Comparison of ENCODE assay signal across 28 cellular contexts in genomic region chr1:43140583-43140982, GRCh38. TPM values are rescaled to one million over a fixed set of nuclear protein-coding genes. Genes with fewer than 3 reads are reported as not detected.
"Had no signal": no experiment of that assay in that cellular context is flagged by ENCODE, and none has a peak within 500 bp of the region (broad histone marks: within the 10 kb centered on the region; RNA-seq: fewer than 3 reads in every experiment).

No MANE protein-coding gene starts in this region.

- H3K36me3 ChIP-seq: stomach, suprapubic skin, thoracic aorta, thyroid gland, tibial artery, tibial nerve, transverse colon, upper lobe of left lung, upper lobe of right lung, uterus, vagina had no signal

- H3K27ac ChIP-seq: stomach, suprapubic skin, thoracic aorta, thyroid gland, tibial artery, tibial nerve, transverse colon, upper lobe of left lung, upper lobe of right lung, uterus, vagina had no signal

- ATAC-seq: stimulated activated effector memory CD8-positive, alpha-beta T cell treated with anti-CD3 and anti-CD28 coated beads, Interleukin-12 subunit alpha, Interleukin-12 subunit beta, amount 100 ng/mL, for 72 hours; stimulated activated memory B cell treated with anti-CD40 and anti-IgM and Interleukin-4, amounts not matched to agents 10 μg/mL and 1 μg/mL and 100 μg/mL, for 72 hours; stimulated activated naive B cell treated with anti-CD40 and anti-IgM and Interleukin-4, amounts not matched to agents 10 μg/mL and 1 μg/mL and 100 μg/mL, for 72 hours; stimulated activated naive CD8-positive, alpha-beta T cell treated with anti-CD3 and anti-CD28 coated beads, Interleukin-15, amount 100 ng/mL, for 72 hours; stimulated activated naive CD8-positive, alpha-beta T cell treated with anti-CD3 and anti-CD28 coated beads, Interleukin-15, Interleukin-2, amounts not matched to agents 100 U/mL and 50 U/mL, for 24 hours; upper lobe of right lung had no signal

- H3K4me1 ChIP-seq: stomach, thyroid gland, tibial artery, tibial nerve, transverse colon, upper lobe of left lung, upper lobe of right lung, uterus had no signal

- H3K4me3 ChIP-seq: stomach, suprapubic skin, testis, thoracic aorta, thyroid gland, tibial artery, tibial nerve, transverse colon, upper lobe of left lung, upper lobe of right lung, uterus, vagina had no signal

- H3K27me3 ChIP-seq: testis, thyroid gland, upper lobe of left lung, upper lobe of right lung, uterus, vagina had no signal

- DNase-seq: stimulated activated CD4-positive, alpha-beta T cell treated with anti-CD3 and anti-CD28 coated beads, Interleukin-2, amount 100 ng/mL, for 48 hours; stimulated activated CD4-positive, alpha-beta T cell treated with anti-CD3 and anti-CD28 coated beads, Interleukin-4, amount 100 ng/mL, for 1 hour; stimulated activated CD4-positive, alpha-beta T cell treated with anti-CD3 and anti-CD28 coated beads, Interleukin-4, amount 100 ng/mL, for 24 hours; stimulated activated CD4-positive, alpha-beta T cell treated with anti-CD3 and anti-CD28 coated beads, Interleukin-4, amount 100 ng/mL, for 4 hours; stimulated activated CD8-positive, alpha-beta memory T cell treated with anti-CD3 and anti-CD28 coated beads, Interleukin-4, amount 100 ng/mL, for 48 hours; stimulated activated naive B cell treated with anti-CD40 and anti-IgM and Interleukin-4, amounts not matched to agents 10 μg/mL and 1 μg/mL and 100 μg/mL, for 72 hours; stimulated activated naive CD4-positive, alpha-beta T cell; stimulated activated naive CD4-positive, alpha-beta T cell treated with Interleukin-2 at 50 U/mL for 16 hours; stimulated activated naive CD8-positive, alpha-beta T cell treated with anti-CD3 and anti-CD28 coated beads, Interleukin-15, amount 100 ng/mL, for 72 hours; stimulated activated naive CD8-positive, alpha-beta T cell treated with anti-CD3 and anti-CD28 coated beads, Interleukin-15, Interleukin-2, amounts not matched to agents 100 U/mL and 50 U/mL, for 24 hours; stomach; substantia nigra; testis; thyroid gland; tibial artery; transverse colon; trophoblast cell; upper lobe of left lung; upper lobe of right lung; uterus had no signal

- H3K27ac Mint-ChIP-seq: stimulated activated effector memory CD8-positive, alpha-beta T cell treated with anti-CD3 and anti-CD28 coated beads, Interleukin-12 subunit alpha, Interleukin-12 subunit beta, amount 100 ng/mL, for 72 hours; stimulated activated memory B cell treated with anti-CD40 and anti-IgM and Interleukin-4, amounts not matched to agents 10 μg/mL and 1 μg/mL and 100 μg/mL, for 72 hours; stimulated activated naive B cell treated with anti-CD40 and anti-IgM and Interleukin-4, amounts not matched to agents 10 μg/mL and 1 μg/mL and 100 μg/mL, for 72 hours; stimulated activated naive CD8-positive, alpha-beta T cell treated with anti-CD3 and anti-CD28 coated beads, Interleukin-15, amount 100 ng/mL, for 72 hours; stimulated activated naive CD8-positive, alpha-beta T cell treated with anti-CD3 and anti-CD28 coated beads, Interleukin-15, Interleukin-2, amounts not matched to agents 100 ng/mL and 50 ng/mL, for 24 hours; type B pancreatic cell had no signal

- H3K4me3 Mint-ChIP-seq: stimulated activated effector memory CD8-positive, alpha-beta T cell treated with anti-CD3 and anti-CD28 coated beads, Interleukin-12 subunit alpha, Interleukin-12 subunit beta, amount 100 ng/mL, for 72 hours; stimulated activated memory B cell treated with anti-CD40 and anti-IgM and Interleukin-4, amounts not matched to agents 10 μg/mL and 1 μg/mL and 100 μg/mL, for 72 hours; stimulated activated naive B cell treated with anti-CD40 and anti-IgM and Interleukin-4, amounts not matched to agents 10 μg/mL and 1 μg/mL and 100 μg/mL, for 72 hours; stimulated activated naive CD8-positive, alpha-beta T cell treated with anti-CD3 and anti-CD28 coated beads, Interleukin-15, amount 100 ng/mL, for 72 hours; stimulated activated naive CD8-positive, alpha-beta T cell treated with anti-CD3 and anti-CD28 coated beads, Interleukin-15, Interleukin-2, amounts not matched to agents 100 ng/mL and 50 ng/mL, for 24 hours; type B pancreatic cell had no signal

- H3K4me1 Mint-ChIP-seq: stimulated activated effector memory CD8-positive, alpha-beta T cell treated with anti-CD3 and anti-CD28 coated beads, Interleukin-12 subunit alpha, Interleukin-12 subunit beta, amount 100 ng/mL, for 72 hours; stimulated activated memory B cell treated with anti-CD40 and anti-IgM and Interleukin-4, amounts not matched to agents 10 μg/mL and 1 μg/mL and 100 μg/mL, for 72 hours; stimulated activated naive B cell treated with anti-CD40 and anti-IgM and Interleukin-4, amounts not matched to agents 10 μg/mL and 1 μg/mL and 100 μg/mL, for 72 hours; stimulated activated naive CD8-positive, alpha-beta T cell treated with anti-CD3 and anti-CD28 coated beads, Interleukin-15, amount 100 ng/mL, for 72 hours had no signal

- H3K36me3 Mint-ChIP-seq: stimulated activated effector memory CD8-positive, alpha-beta T cell treated with anti-CD3 and anti-CD28 coated beads, Interleukin-12 subunit alpha, Interleukin-12 subunit beta, amount 100 ng/mL, for 72 hours; stimulated activated memory B cell treated with anti-CD40 and anti-IgM and Interleukin-4, amounts not matched to agents 10 μg/mL and 1 μg/mL and 100 μg/mL, for 72 hours; stimulated activated naive B cell treated with anti-CD40 and anti-IgM and Interleukin-4, amounts not matched to agents 10 μg/mL and 1 μg/mL and 100 μg/mL, for 72 hours; type B pancreatic cell had no signal

- H3K9me3 Mint-ChIP-seq: stimulated activated effector memory CD8-positive, alpha-beta T cell treated with anti-CD3 and anti-CD28 coated beads, Interleukin-12 subunit alpha, Interleukin-12 subunit beta, amount 100 ng/mL, for 72 hours; stimulated activated naive CD8-positive, alpha-beta T cell treated with anti-CD3 and anti-CD28 coated beads, Interleukin-15, Interleukin-2, amounts not matched to agents 100 ng/mL and 50 ng/mL, for 24 hours had no signal

- H3K9me3 ChIP-seq: stomach, suprapubic skin, testis, thoracic aorta, thyroid gland, upper lobe of left lung, upper lobe of right lung, uterus, vagina had no signal

RNA-seq across cellular contexts. Expression of gene CFAP57, which starts 31.5 kb away (rescaled TPM):
- total RNA-seq: transverse colon, vagina had no signal
